Comparison of ENCODE assay signal across 17 cellular contexts in the genomic region with DNA sequence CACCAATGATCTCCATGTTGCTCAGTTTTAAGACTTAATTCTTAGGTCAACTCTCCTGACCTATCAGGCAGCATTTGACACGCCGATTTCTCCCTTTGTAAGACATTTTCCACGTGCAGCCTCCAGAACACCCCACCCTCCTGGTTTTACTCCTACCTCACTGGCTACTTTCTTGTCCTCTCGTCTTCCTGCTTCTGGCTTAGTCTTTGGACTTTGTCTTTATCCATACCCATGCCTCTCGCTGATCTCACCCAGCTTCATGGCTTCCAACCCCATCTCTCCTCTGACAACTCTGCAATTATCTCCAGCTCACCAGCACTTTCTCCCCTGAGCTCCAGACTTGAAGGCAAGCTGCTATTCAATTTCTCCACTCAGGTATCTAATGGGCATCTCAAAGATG.
DNase-seq lines count a peak whose midpoint lies in the region; TF ChIP-seq lines count a peak whose summit lies in the region.
"Had no signal": no experiment of that assay in that cellular context is flagged by ENCODE, and none has a peak within 500 bp of the region (broad histone marks: within the 10 kb centered on the region; RNA-seq: fewer than 3 reads in every experiment).

No MANE protein-coding gene starts in this region.

- H3K4me3 Mint-ChIP-seq in Caco-2 (ENCODE audit: unreplicated experiment): peak overlapping the region; percentile 24
- H3K4me3 Mint-ChIP-seq in mesothelial cell of epicardium: no peak overlapping the region
- H3K4me3 Mint-ChIP-seq: IgD-negative memory B cell had no signal

- intact Hi-C loops in Caco-2 (cut with micrococcal nuclease; ENCODE audit: unreplicated experiment): no loop called here
- intact Hi-C loops in colonic mucosa (cut with DNase I): no loop called here
- intact Hi-C loops in stomach (cut with DNase I; ENCODE audit: low total_unique reads): no loop called here

- TF ChIP-seq CTCF in Caco-2 (IDR thresholded peaks at IDR 0.05; ENCODE audit: insufficient read depth in 1 of 2, low read depth in 1 of 2, low read length in 1 of 2, severe bottlenecking in 1 of 2, unreplicated experiment in 1 of 2) (no peak), colonic mucosa (IDR thresholded peaks at IDR 0.05) (no peak), mesothelial cell of epicardium (IDR thresholded peaks at IDR 0.05; ENCODE audit: unreplicated experiment) (no peak), stomach (IDR thresholded peaks at IDR 0.05) (no peak)

- H3K9me3 Mint-ChIP-seq in Caco-2 (ENCODE audit: unreplicated experiment) (no peaks in the 10 kb centered on the region), mesothelial cell of epicardium (no peaks in the 10 kb centered on the region)
- H3K9me3 Mint-ChIP-seq: IgD-negative memory B cell had no signal

- no peaks in the 10 kb centered on the region for H3K27me3 ChIP-seq in Caco-2 (replicated peaks; ENCODE audit: control insufficient read depth, insufficient read depth, low read length)
- H3K27me3 ChIP-seq in colonic mucosa: no peaks in the 10 kb centered on the region
- no peaks in the 10 kb centered on the region for H3K27me3 ChIP-seq in stomach
- H3K27me3 ChIP-seq: SJCRH30 had no signal

- H3K36me3 Mint-ChIP-seq in Caco-2 (ENCODE audit: insufficient read depth, unreplicated experiment) (peaks cover 46% of the 10 kb centered on the region), mesothelial cell of epicardium (peaks cover 5% of the 10 kb centered on the region)
- H3K36me3 Mint-ChIP-seq: IgD-negative memory B cell had no signal

- POLR2A ChIA-PET in Caco-2 (lab: Charles Lee): no interaction called here

- TF ChIP-seq POLR2A in stomach (IDR thresholded peaks at IDR 0.05): no peak

- BruUV-seq in Caco-2 (replicated peaks; lab: Mats Ljungman, UMichigan): no TSS peak

- 60 to 75% (median 73%) methylated on average over 5 of the region's 5 CpGs for WGBS in stomach, 5 donors

- H3K27ac Mint-ChIP-seq in Caco-2 (ENCODE audit: unreplicated experiment) (peak overlapping the region; percentile 76), mesothelial cell of epicardium (peak overlapping the region; percentile 74)
- H3K27ac Mint-ChIP-seq: IgD-negative memory B cell had no signal

- 0 out of 2 replicates have a peak, but pooled peaks cover 2% of the 10 kb centered on the region for H3K36me3 ChIP-seq in Caco-2 (ENCODE audit: control insufficient read depth, insufficient read depth, low read length)
- no peaks in the 10 kb centered on the region for H3K36me3 ChIP-seq in colonic mucosa
- peaks cover 5 to 32% (median 25%) of the 10 kb centered on the region in 4 donors for H3K36me3 ChIP-seq in stomach
- H3K36me3 ChIP-seq: SJCRH30 had no signal

- TF ChIP-seq EP300 in stomach (IDR thresholded peaks at IDR 0.05): no peak

- no peaks in the 10 kb centered on the region for H3K9me3 ChIP-seq in Caco-2
- no peaks in the 10 kb centered on the region for H3K9me3 ChIP-seq in colonic mucosa
- H3K9me3 ChIP-seq in stomach: no peaks in the 10 kb centered on the region
- H3K9me3 ChIP-seq: SJCRH30 had no signal

- no peak overlapping the region for H3K9ac ChIP-seq in colonic mucosa (ENCODE audit: low read depth in 2 of 2, low read length in 2 of 2)

- no peaks in the 10 kb centered on the region for H3K27me3 Mint-ChIP-seq in Caco-2 (ENCODE audit: insufficient read depth, unreplicated experiment)
- H3K27me3 Mint-ChIP-seq in mesothelial cell of epicardium (ENCODE audit: low read depth): no peaks in the 10 kb centered on the region

- H3K4me1 Mint-ChIP-seq in Caco-2 (ENCODE audit: low read depth, unreplicated experiment) (peaks cover 67% of the 10 kb centered on the region), mesothelial cell of epicardium (peaks cover 62% of the 10 kb centered on the region)

- DNase-seq in Caco-2 (no peak), colonic mucosa (peak; percentile 65), mesothelial cell of epicardium (ENCODE audit: low spot score in 2 of 2, unreplicated experiment in 2 of 2) (no peak), stomach (no peak), NCI-H82 (lab: John Stamatoyannopoulos, UW) (no peak), occipital lobe (lab: John Stamatoyannopoulos, UW) (no peak)
- DNase-seq in activated effector memory CD4-positive, alpha-beta T cell treated with Interleukin-2 at 50 U/mL for 16 hours: no peak
- DNase-seq: DMS153, DND-41, NCI-H1092, NCI-H1436, NCI-H187 treated with DMSO at 0.1 percent for 48 hours, NCI-H345, NCI-H748 treated with DMSO at 0.1 percent for 48 hours had no signal

- H3K4me1 ChIP-seq in Caco-2 (peaks cover 88% of the 10 kb centered on the region), colonic mucosa (no peaks in the 10 kb centered on the region), stomach (peaks cover 24 to 73% (median 54%) of the 10 kb centered on the region in 4 donors)

- no peak overlapping the region for H3K27ac ChIP-seq in colonic mucosa
- peak overlapping the region in 3 of 5 donors; percentile 16 to 46 (median 41) for H3K27ac ChIP-seq in stomach
- H3K27ac ChIP-seq: HL-60, SJCRH30 had no signal

- H3K4me3 ChIP-seq in Caco-2 (ENCODE audit: low read depth, low read length) (no peak overlapping the region), colonic mucosa (no peak overlapping the region), stomach (no peak overlapping the region)
- H3K4me3 ChIP-seq: SJCRH30 had no signal

- CTCF ChIA-PET in Caco-2 (lab: Charles Lee): no interaction called here
